Comparison of ENCODE assay signal across 13 cellular contexts in the genomic region with DNA sequence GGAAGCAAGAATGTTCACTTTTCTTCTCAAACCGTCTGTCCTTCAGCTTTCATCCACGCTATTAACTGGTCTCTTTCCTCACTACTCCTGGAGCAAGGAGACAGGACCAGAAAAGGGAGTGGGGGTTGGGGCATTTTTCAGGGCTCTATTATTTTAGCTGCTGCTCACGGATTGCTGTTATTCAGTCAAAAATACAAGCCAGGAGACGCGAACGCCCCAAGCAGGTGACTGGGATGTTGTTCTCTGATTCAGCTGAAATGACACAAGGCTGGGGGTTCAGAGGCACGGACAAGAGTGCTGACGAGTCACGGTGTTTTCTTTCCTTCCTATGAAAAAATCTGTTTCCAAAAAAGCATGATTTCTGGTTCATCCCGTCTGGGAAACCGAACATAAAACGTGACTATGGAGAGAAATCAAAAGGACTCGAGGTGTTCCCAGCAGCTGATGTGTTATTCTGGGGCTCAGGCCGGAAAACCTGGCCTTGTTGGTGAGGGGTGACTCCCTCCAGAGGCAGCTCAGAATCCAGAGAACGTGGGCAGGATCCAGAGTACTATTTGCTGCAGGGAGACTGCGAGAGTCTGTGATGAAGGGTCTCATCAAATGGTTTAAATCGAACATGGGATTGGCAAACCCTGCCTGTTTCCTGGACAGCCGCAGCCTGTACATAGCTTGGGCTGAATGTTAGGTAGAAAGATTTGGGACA. TPM values are rescaled to one million over a fixed set of nuclear protein-coding genes. Genes with fewer than 3 reads are reported as not detected.
DNase-seq lines count a peak whose midpoint lies in the region; ATAC-seq and TF ChIP-seq lines count a peak whose summit lies in the region.
"Had no signal": no experiment of that assay in that cellular context is flagged by ENCODE, and none has a peak within 500 bp of the region (broad histone marks: within the 10 kb centered on the region; RNA-seq: fewer than 3 reads in every experiment).

No MANE protein-coding gene starts in this region.

- H3K27me3 ChIP-seq in osteoblast (ENCODE audit: insufficient read depth, low read length) (no peaks in the 10 kb centered on the region), Karpas-422 (ENCODE audit: low read length) (no peaks in the 10 kb centered on the region)
- H3K27me3 ChIP-seq: MG63 had no signal

- H3K9me2 ChIP-seq in Karpas-422 (replicated peaks; ENCODE audit: insufficient read depth, low read length): no peaks in the 10 kb centered on the region

- peaks cover 59% of the 10 kb centered on the region for H3K4me1 Mint-ChIP-seq in Calu3 (ENCODE audit: low read depth, unreplicated experiment)
- H3K4me1 Mint-ChIP-seq in WTC11: peaks cover 48% of the 10 kb centered on the region

- H3K9me3 Mint-ChIP-seq in Calu3 (ENCODE audit: low read depth, unreplicated experiment) (no peaks in the 10 kb centered on the region), WTC11 (no peaks in the 10 kb centered on the region)
- H3K9me3 Mint-ChIP-seq: activated T-cell treated with anti-CD3 and anti-CD28 coated beads, Interleukin-2, amount 50 U/mL, for 24 hours; CD8-positive, alpha-beta T cell had no signal

- no peak overlapping the region for H3K9ac ChIP-seq in Karpas-422 (ENCODE audit: low read length)

- DNase-seq in Calu3 (no peak), WTC11 (ENCODE audit: low spot score) (no peak), osteoblast (ENCODE audit: insufficient read length, low spot score, missing footprints) (no peak), Karpas-422 (no peak), SKM-1 (lab: John Stamatoyannopoulos, UW; ENCODE audit: unreplicated experiment) (no peak), occipital lobe (lab: John Stamatoyannopoulos, UW) (no peak)
- DNase-seq: NCI-H446 treated with DMSO at 0.1 percent for 48 hours had no signal

- H2AFZ ChIP-seq in osteoblast (ENCODE audit: low read length): peak overlapping the region; percentile 75
- H2AFZ ChIP-seq in Karpas-422 (ENCODE audit: low read length): no peak overlapping the region

- peak overlapping the region; percentile 75 for H3K4me3 Mint-ChIP-seq in Calu3 (ENCODE audit: low read depth, unreplicated experiment)
- peak overlapping the region; percentile 72 for H3K4me3 Mint-ChIP-seq in WTC11

- no peaks in the 10 kb centered on the region for H3K36me3 ChIP-seq in osteoblast (ENCODE audit: insufficient read depth, low read length)
- H3K36me3 ChIP-seq in Karpas-422 (ENCODE audit: insufficient read depth, low read length): no peaks in the 10 kb centered on the region
- H3K36me3 ChIP-seq: MG63, upper lobe of right lung had no signal

- POLR2A ChIA-PET in WTC11 (lab: Charles Lee): no interaction called here

- H4K20me1 ChIP-seq in osteoblast (ENCODE audit: insufficient read depth, low read length) (peaks cover 4% of the 10 kb centered on the region), Karpas-422 (ENCODE audit: insufficient read depth, low read depth, low read length) (no peaks in the 10 kb centered on the region)

- no TSS peak for BruUV-seq in Calu3 (replicated peaks; lab: Mats Ljungman, UMichigan)

- CTCF ChIA-PET in Calu3 (lab: Charles Lee): interaction anchor here (0.8 to 2.5 kb wide), 8 partner anchors 20 to 1474 kb away, joined by 3 to 33 read pairs (median 8); no protein-coding TSS in a partner anchor
- CTCF ChIA-PET in WTC11 (lab: Charles Lee): interaction anchor here (0.7 to 3.1 kb wide), 24 partner anchors 8 to 1025 kb away, joined by 3 to 31 read pairs (median 6); no protein-coding TSS in a partner anchor

- TF ChIP-seq CTCF in Calu3 (IDR thresholded peaks at IDR 0.05; ENCODE audit: unreplicated experiment) (no peak), WTC11 (IDR thresholded peaks at IDR 0.05) (no peak), osteoblast (IDR thresholded peaks at IDR 0.05; ENCODE audit: extremely low read depth, low read depth, low read length) (no peak)

- intact Hi-C loops in Calu3 (cut with micrococcal nuclease; ENCODE audit: unreplicated experiment): loop anchor here (5.0 kb wide), 1 partner anchor 1099 kb away; no protein-coding TSS in a partner anchor

- H3K9me3 ChIP-seq in iPS-18c (ENCODE audit: control insufficient read depth, insufficient read depth, low read length) (no peaks in the 10 kb centered on the region), osteoblast (ENCODE audit: low read depth, low read length) (no peaks in the 10 kb centered on the region), Karpas-422 (ENCODE audit: low read length) (no peaks in the 10 kb centered on the region)
- H3K9me3 ChIP-seq: MG63, upper lobe of right lung had no signal

- H3K27ac Mint-ChIP-seq in Calu3 (ENCODE audit: unreplicated experiment) (peak overlapping the region; percentile 52), WTC11 (no peak overlapping the region)
- H3K27ac Mint-ChIP-seq: activated T-cell treated with anti-CD3 and anti-CD28 coated beads, Interleukin-2, amount 50 U/mL, for 24 hours; CD8-positive, alpha-beta T cell had no signal

- H3K27ac ChIP-seq in osteoblast (ENCODE audit: low read depth, low read length) (peak overlapping the region; percentile 88), Karpas-422 (ENCODE audit: low read length) (no peak overlapping the region)

- no peaks in the 10 kb centered on the region for H3K27me3 Mint-ChIP-seq in Calu3 (ENCODE audit: unreplicated experiment)
- peaks cover 28% of the 10 kb centered on the region for H3K27me3 Mint-ChIP-seq in WTC11 (ENCODE audit: low read depth)

- H3K79me2 ChIP-seq in osteoblast (ENCODE audit: insufficient read depth, low read length): peaks cover 59% of the 10 kb centered on the region
- no peaks in the 10 kb centered on the region for H3K79me2 ChIP-seq in Karpas-422 (ENCODE audit: low read length)

- peak overlapping the region; percentile 81 for H3K4me2 ChIP-seq in osteoblast (ENCODE audit: insufficient read depth, low read length)
- no peak overlapping the region for H3K4me2 ChIP-seq in Karpas-422 (ENCODE audit: low read depth, low read length, poor library complexity, severe bottlenecking)

- H3K36me3 Mint-ChIP-seq in Calu3 (ENCODE audit: insufficient read depth, unreplicated experiment) (peaks cover 29% of the 10 kb centered on the region), WTC11 (no peaks in the 10 kb centered on the region)
- H3K36me3 Mint-ChIP-seq: CD8-positive, alpha-beta T cell had no signal

- H3K4me1 ChIP-seq in osteoblast (ENCODE audit: insufficient read depth, low read length) (peaks cover 54% of the 10 kb centered on the region), Karpas-422 (ENCODE audit: low read length) (no peaks in the 10 kb centered on the region)

- H3K4me3 ChIP-seq in iPS-18c (ENCODE audit: insufficient read depth, low read depth, low read length) (0 out of 2 replicates have a peak overlapping the region, but pooled peaks have one; percentile 50), osteoblast (ENCODE audit: insufficient read depth, low read length) (peak overlapping the region; percentile 77), Karpas-422 (ENCODE audit: low read length) (no peak overlapping the region)

- ATAC-seq in WTC11 (no peak), GM19023 (IDR thresholded peaks at IDR 0.05; ENCODE audit: unreplicated experiment) (no peak)

TF ChIP-seq in WTC11, 78 proteins besides CTCF, POLR2A, EP300 and RAD21 (continues in another document):
- TF ChIP-seq, protein P1, sequence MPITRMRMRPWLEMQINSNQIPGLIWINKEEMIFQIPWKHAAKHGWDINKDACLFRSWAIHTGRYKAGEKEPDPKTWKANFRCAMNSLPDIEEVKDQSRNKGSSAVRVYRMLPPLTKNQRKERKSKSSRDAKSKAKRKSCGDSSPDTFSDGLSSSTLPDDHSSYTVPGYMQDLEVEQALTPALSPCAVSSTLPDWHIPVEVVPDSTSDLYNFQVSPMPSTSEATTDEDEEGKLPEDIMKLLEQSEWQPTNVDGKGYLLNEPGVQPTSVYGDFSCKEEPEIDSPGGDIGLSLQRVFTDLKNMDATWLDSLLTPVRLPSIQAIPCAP (CRISPR knock-in tag; IDR thresholded peaks at IDR 0.05): no peak
- no peak for TF ChIP-seq CBFB (CRISPR knock-in tag; IDR thresholded peaks at IDR 0.05; ENCODE audit: low read depth)
- TF ChIP-seq RELA (CRISPR knock-in tag; IDR thresholded peaks at IDR 0.05; ENCODE audit: borderline replicate concordance): no peak
- TF ChIP-seq NFYB (CRISPR knock-in tag; conservative IDR thresholded peaks at IDR 0.05; ENCODE audit: low read depth): no peak
- TF ChIP-seq, protein P2, sequence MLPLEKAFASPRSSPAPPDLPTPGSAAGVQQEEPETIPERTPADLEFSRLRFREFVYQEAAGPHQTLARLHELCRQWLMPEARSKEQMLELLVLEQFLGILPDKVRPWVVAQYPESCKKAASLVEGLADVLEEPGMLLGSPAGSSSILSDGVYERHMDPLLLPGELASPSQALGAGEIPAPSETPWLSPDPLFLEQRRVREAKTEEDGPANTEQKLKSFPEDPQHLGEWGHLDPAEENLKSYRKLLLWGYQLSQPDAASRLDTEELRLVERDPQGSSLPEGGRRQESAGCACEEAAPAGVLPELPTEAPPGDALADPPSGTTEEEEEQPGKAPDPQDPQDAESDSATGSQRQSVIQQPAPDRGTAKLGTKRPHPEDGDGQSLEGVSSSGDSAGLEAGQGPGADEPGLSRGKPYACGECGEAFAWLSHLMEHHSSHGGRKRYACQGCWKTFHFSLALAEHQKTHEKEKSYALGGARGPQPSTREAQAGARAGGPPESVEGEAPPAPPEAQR (CRISPR knock-in tag; IDR thresholded peaks at IDR 0.05): no peak
- TF ChIP-seq ZNF423 (CRISPR knock-in tag; IDR thresholded peaks at IDR 0.05): no peak
- no peak for TF ChIP-seq ZNF232 (CRISPR knock-in tag; IDR thresholded peaks at IDR 0.05)
- TF ChIP-seq, protein P3, sequence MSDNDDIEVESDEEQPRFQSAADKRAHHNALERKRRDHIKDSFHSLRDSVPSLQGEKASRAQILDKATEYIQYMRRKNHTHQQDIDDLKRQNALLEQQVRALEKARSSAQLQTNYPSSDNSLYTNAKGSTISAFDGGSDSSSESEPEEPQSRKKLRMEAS (CRISPR knock-in tag; IDR thresholded peaks at IDR 0.05): no peak
- TF ChIP-seq JUN (CRISPR knock-in tag; IDR thresholded peaks at IDR 0.05): no peak
- TF ChIP-seq PRRX2 (CRISPR knock-in tag; IDR thresholded peaks at IDR 0.05): no peak
- TF ChIP-seq TP53 (CRISPR knock-in tag; IDR thresholded peaks at IDR 0.05): no peak

RNA-seq across cellular contexts. Expression of a gene that starts 3.5 kb away (rescaled TPM):
- total RNA-seq in Calu3 (2022) (44.5 and 68.9 TPM in 2 replicates), WTC11 (2021) (0.16 to 1.0 TPM (median 0.44 TPM) in 3 replicates), osteoblast (97.8 and 107 TPM in 2 replicates), occipital lobe (33.1 TPM)
- total RNA-seq in Karpas-422 (2014; rRNA removed; shearing (Covaris generic); ENCODE audit: low replicate concordance): not detected in 2 replicates
- total RNA-seq: CD8-positive, alpha-beta T cell had no signal

Comparison
In these comparisons a context has a peak if more than half of its experiments do, and no peak if none do; other contexts are left out.
1. RNA of a gene that starts 3.5 kb away (total RNA-seq): 97.8 to 107 TPM in osteoblast, 44.5 to 68.9 TPM in Calu3 and 33.1 TPM in occipital lobe (single experiment); 0.16 to 1.0 TPM in WTC11 and not detected in Karpas-422; every median in the first group is over 10 times any median in the second.